ENCODE assay signal across 10 cellular contexts in the genomic region with DNA sequence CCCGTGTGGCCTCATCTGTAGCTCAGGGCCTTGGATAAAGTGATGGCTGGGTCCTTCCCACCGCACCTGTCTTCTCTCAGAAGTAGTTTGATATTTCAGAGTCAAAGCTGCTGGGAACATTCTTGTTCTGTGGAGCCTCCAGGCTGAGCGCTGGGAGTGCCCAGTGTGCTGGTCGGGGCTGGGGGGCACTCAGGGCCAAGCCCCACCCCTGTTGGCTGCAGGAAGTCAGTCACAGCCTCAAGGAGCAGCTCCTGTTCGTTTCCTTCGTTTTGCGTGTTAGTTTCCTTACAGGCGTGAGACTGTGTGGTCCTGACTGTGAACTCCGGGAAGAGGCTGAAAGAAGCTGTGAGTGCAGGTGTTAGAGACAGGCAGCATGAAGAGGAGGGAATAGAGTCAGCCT.
"Had no signal": no experiment of that assay in that cellular context is flagged by ENCODE, and none has a peak within 500 bp of the region (broad histone marks: within the 10 kb centered on the region; RNA-seq: fewer than 3 reads in every experiment).

No MANE protein-coding gene starts in this region.

- H3K9me3 Mint-ChIP-seq: naive B cell; T-helper 2 cell treated with Interferon-gamma antibody and Interleukin-4, amounts not matched to agents 5 μg/mL and 100 μg/mL, for 36 hours had no signal

- DNase-seq: activated CD4-positive, alpha-beta T cell treated with anti-CD3 and anti-CD28 coated beads, Interleukin-2, amount 50 U/mL, for 1 hour; activated naive CD4-positive, alpha-beta T cell treated with Interleukin-2 at 50 U/mL for 16 hours; activated T-cell treated with anti-CD3 and anti-CD28 coated beads for 4 hours; esophagus squamous epithelium; naive B cell; occipital lobe; SJCRH30; stimulated activated naive CD8-positive, alpha-beta T cell treated with anti-CD3 and anti-CD28 coated beads, Interleukin-15, Interleukin-2, amounts not matched to agents 100 U/mL and 50 U/mL, for 24 hours had no signal

- H3K27me3 Mint-ChIP-seq: naive B cell had no signal

- ATAC-seq: activated CD4-positive, CD25-positive, alpha-beta regulatory T cell treated with anti-CD3 and anti-CD28 coated beads, Interleukin-2, amount 50 U/mL, for 24 hours; stimulated activated naive CD8-positive, alpha-beta T cell treated with anti-CD3 and anti-CD28 coated beads, Interleukin-15, Interleukin-2, amounts not matched to agents 100 U/mL and 50 U/mL, for 24 hours had no signal

- H3K27ac ChIP-seq: SJCRH30 had no signal

- H3K27me3 ChIP-seq: esophagus squamous epithelium, SJCRH30 had no signal

- H3K36me3 Mint-ChIP-seq: naive B cell had no signal

- H3K4me3 ChIP-seq: esophagus squamous epithelium, SJCRH30 had no signal

- H3K4me1 ChIP-seq: SJCRH30 had no signal

- H3K27ac Mint-ChIP-seq: T-helper 2 cell treated with Interferon-gamma antibody and Interleukin-4, amounts not matched to agents 5 μg/mL and 100 μg/mL, for 36 hours had no signal

- H3K9me3 ChIP-seq: esophagus squamous epithelium, SJCRH30 had no signal

- H3K4me3 Mint-ChIP-seq: naive B cell; T-helper 2 cell treated with Interferon-gamma antibody and Interleukin-4, amounts not matched to agents 5 μg/mL and 100 μg/mL, for 36 hours had no signal
